1 cellular context compared by ENCODE assay signal in the genomic region with DNA sequence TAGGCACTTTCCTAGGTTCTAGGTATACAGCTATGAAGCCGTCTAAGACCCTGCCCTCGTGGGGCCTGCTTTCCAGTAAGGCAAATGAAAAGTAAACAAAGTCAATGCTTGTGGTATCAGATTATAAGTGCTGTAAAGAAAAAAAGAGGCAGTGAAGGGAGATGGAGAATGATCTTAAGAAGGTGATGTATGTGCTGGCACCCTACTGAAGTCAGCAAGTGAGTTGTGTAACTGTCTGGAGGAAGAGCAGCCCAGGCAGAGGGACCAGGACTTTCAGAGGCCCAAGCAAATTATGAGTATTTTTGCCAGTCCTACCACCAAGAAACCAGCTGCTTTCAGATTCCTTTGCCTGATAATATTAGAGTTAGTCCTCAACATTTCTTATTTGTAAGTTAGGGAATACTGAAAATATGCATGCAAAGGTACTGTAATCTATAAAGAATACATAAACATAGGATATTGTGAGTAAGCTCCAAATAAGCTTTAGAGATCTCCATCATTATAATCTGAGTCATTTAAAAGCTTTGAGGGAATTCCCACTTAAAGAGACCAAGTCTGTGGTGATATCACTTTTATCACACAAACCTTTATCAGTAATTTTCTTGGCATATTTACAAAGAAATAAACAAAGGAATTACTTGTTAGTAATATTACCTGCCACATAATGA.
A peak's percentile ranks its signal among the peaks of the same experiment; 100 is the strongest.
TF ChIP-seq lines count a peak whose summit lies in the region.

No MANE protein-coding gene starts in this region.

TF ChIP-seq in HEK293, 187 proteins besides CTCF, POLR2A, EP300 and RAD21 (continued from another document):
- TF ChIP-seq, protein P1, sequence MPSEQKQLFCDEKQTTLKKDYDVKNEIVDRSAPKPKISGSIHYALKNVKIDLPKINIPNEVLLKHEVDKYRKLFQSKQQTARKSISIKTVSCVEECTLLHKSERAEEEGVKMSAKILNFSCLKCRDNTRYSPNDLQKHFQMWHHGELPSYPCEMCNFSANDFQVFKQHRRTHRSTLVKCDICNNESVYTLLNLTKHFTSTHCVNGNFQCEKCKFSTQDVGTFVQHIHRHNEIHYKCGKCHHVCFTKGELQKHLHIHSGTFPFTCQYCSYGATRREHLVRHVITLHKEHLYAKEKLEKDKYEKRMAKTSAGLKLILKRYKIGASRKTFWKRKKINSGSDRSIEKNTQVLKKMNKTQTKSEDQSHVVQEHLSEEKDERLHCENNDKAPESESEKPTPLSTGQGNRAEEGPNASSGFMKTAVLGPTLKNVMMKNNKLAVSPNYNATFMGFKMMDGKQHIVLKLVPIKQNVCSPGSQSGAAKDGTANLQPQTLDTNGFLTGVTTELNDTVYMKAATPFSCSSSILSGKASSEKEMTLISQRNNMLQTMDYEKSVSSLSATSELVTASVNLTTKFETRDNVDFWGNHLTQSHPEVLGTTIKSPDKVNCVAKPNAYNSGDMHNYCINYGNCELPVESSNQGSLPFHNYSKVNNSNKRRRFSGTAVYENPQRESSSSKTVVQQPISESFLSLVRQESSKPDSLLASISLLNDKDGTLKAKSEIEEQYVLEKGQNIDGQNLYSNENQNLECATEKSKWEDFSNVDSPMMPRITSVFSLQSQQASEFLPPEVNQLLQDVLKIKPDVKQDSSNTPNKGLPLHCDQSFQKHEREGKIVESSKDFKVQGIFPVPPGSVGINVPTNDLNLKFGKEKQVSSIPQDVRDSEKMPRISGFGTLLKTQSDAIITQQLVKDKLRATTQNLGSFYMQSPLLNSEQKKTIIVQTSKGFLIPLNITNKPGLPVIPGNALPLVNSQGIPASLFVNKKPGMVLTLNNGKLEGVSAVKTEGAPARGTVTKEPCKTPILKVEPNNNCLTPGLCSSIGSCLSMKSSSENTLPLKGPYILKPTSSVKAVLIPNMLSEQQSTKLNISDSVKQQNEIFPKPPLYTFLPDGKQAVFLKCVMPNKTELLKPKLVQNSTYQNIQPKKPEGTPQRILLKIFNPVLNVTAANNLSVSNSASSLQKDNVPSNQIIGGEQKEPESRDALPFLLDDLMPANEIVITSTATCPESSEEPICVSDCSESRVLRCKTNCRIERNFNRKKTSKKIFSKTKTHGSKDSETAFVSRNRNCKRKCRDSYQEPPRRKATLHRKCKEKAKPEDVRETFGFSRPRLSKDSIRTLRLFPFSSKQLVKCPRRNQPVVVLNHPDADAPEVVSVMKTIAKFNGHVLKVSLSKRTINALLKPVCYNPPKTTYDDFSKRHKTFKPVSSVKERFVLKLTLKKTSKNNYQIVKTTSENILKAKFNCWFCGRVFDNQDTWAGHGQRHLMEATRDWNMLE (tag by site-specific recombination; conservative IDR thresholded peaks at IDR 0.05; ENCODE audit: low read depth) = no peak
- TF ChIP-seq, protein P2, sequence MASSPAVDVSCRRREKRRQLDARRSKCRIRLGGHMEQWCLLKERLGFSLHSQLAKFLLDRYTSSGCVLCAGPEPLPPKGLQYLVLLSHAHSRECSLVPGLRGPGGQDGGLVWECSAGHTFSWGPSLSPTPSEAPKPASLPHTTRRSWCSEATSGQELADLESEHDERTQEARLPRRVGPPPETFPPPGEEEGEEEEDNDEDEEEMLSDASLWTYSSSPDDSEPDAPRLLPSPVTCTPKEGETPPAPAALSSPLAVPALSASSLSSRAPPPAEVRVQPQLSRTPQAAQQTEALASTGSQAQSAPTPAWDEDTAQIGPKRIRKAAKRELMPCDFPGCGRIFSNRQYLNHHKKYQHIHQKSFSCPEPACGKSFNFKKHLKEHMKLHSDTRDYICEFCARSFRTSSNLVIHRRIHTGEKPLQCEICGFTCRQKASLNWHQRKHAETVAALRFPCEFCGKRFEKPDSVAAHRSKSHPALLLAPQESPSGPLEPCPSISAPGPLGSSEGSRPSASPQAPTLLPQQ (tag by site-specific recombination; IDR thresholded peaks at IDR 0.05) = 0 out of 2 replicates have a peak, but pooled peaks have one; percentile 54
- no peak for TF ChIP-seq ZNF311 (tag by site-specific recombination; IDR thresholded peaks at IDR 0.05; ENCODE audit: borderline replicate concordance)
- no peak for TF ChIP-seq GFI1B (tag by site-specific recombination; IDR thresholded peaks at IDR 0.05)
